Comparison of ENCODE assay signal across 13 cellular contexts in genomic region chr6:158772172-158772571, GRCh38. TPM values are rescaled to one million over a fixed set of nuclear protein-coding genes. Genes with fewer than 3 reads are reported as not detected.
DNase-seq lines count a peak whose midpoint lies in the region; ATAC-seq and TF ChIP-seq lines count a peak whose summit lies in the region.
"Had no signal": no experiment of that assay in that cellular context is flagged by ENCODE, and none has a peak within 500 bp of the region (broad histone marks: within the 10 kb centered on the region; RNA-seq: fewer than 3 reads in every experiment).

No MANE protein-coding gene starts in this region.

- H3K27me3 Mint-ChIP-seq in T-helper 2 cell treated with Interferon-gamma antibody and Interleukin-4, amounts not matched to agents 5 μg/mL and 100 μg/mL, for 36 hours (ENCODE audit: low read depth), result no peaks in the 10 kb centered on the region
- H3K27me3 Mint-ChIP-seq in endodermal cell (ENCODE audit: insufficient read depth), result no peaks in the 10 kb centered on the region

- H3K9me3 ChIP-seq in endodermal cell (ENCODE audit: control insufficient read depth, low read length), result no peaks in the 10 kb centered on the region
- no peaks in the 10 kb centered on the region for H3K9me3 ChIP-seq in sigmoid colon

- peak overlapping the region; percentile 54 for H3K27ac Mint-ChIP-seq in T-helper 2 cell treated with Interferon-gamma antibody and Interleukin-4, amounts not matched to agents 5 μg/mL and 100 μg/mL, for 36 hours
- peak overlapping the region; percentile 46 for H3K27ac Mint-ChIP-seq in endodermal cell

- no peak overlapping the region for H3K4me3 Mint-ChIP-seq in T-helper 2 cell treated with Interferon-gamma antibody and Interleukin-4, amounts not matched to agents 5 μg/mL and 100 μg/mL, for 36 hours
- no peak overlapping the region for H3K4me3 Mint-ChIP-seq in endodermal cell
- H3K4me3 Mint-ChIP-seq: nephron progenitor cell had no signal

- H3K4me1 ChIP-seq in endodermal cell (ENCODE audit: control insufficient read depth, insufficient read depth, low read length) (peaks cover 15% of the 10 kb centered on the region), sigmoid colon (no peaks in the 10 kb centered on the region)

- DNase-seq in T-helper 2 cell treated with Interferon-gamma antibody and Interleukin-4, amounts not matched to agents 5 μg/mL and 100 μg/mL, for 36 hours (ENCODE audit: low spot score), result no peak
- DNase-seq in T-helper 2 cell (no peak), RWPE1 (ENCODE audit: low spot score) (no peak), endodermal cell (no peak), sigmoid colon (peak; percentile 40), NCI-H526 treated with DMSO at 0.1 percent for 48 hours (lab: John Stamatoyannopoulos, UW) (no peak), AG08396 (ENCODE audit: low spot score) (no peak)
- DNase-seq: NCI-H1105, NCI-H510A treated with DMSO at 0.1 percent for 48 hours, nephron progenitor cell, SIG-M5, trophoblast cell had no signal

- H3K36me3 ChIP-seq in endodermal cell (ENCODE audit: control insufficient read depth, insufficient read depth, low read length), result peaks cover 98% of the 10 kb centered on the region
- peaks cover 40 to 81% (median 68%) of the 10 kb centered on the region in 4 donors for H3K36me3 ChIP-seq in sigmoid colon

- POLR2A ChIA-PET in RWPE1 (lab: Yijun Ruan, JAX; ENCODE audit: low non-redundant PET), result no interaction called here

- no peak for TF ChIP-seq EP300 in sigmoid colon (IDR thresholded peaks at IDR 0.05)

- H3K4me3 ChIP-seq in endodermal cell (ENCODE audit: low read length), result no peak overlapping the region
- H3K4me3 ChIP-seq in sigmoid colon, result no peak overlapping the region

- WGBS in endodermal cell (ENCODE audit: insufficient coverage in 1 of 2, insufficient read length in 1 of 2), 2 experiments, result 92 to 97% methylated on average over 6 to 11 of the region's 11 CpGs
- WGBS in sigmoid colon, 2 donors, result 86 to 93% methylated on average over 11 of the region's 11 CpGs

- no peak for ATAC-seq in HG03025 (IDR thresholded peaks at IDR 0.05; ENCODE audit: low FRiP score, unreplicated experiment)

- peaks cover 86% of the 10 kb centered on the region for H3K36me3 Mint-ChIP-seq in T-helper 2 cell treated with Interferon-gamma antibody and Interleukin-4, amounts not matched to agents 5 μg/mL and 100 μg/mL, for 36 hours (ENCODE audit: low read depth)
- H3K36me3 Mint-ChIP-seq in endodermal cell (ENCODE audit: low read depth), result peaks cover 95% of the 10 kb centered on the region

- no peak overlapping the region for H3K9ac ChIP-seq in endodermal cell (ENCODE audit: extremely low read depth, low read length, poor library complexity, severe bottlenecking)

- CTCF ChIA-PET in RWPE1 (lab: Yijun Ruan, JAX), result interaction anchor here (0.7 to 1.0 kb wide), 3 partner anchors 22 to 29 kb away, joined by 3 to 4 read pairs (median 3); no protein-coding TSS in a partner anchor

- H3K27ac ChIP-seq in RWPE1, result peak overlapping the region; percentile 84
- H3K27ac ChIP-seq in endodermal cell (ENCODE audit: low read depth, low read length), result no peak overlapping the region
- H3K27ac ChIP-seq in sigmoid colon, result no peak overlapping the region

- intact Hi-C loops in sigmoid colon (cut with DNase I), result no loop called here

- no peak for TF ChIP-seq POLR2A in sigmoid colon (IDR thresholded peaks at IDR 0.05)

- H3K9me3 Mint-ChIP-seq in T-helper 2 cell treated with Interferon-gamma antibody and Interleukin-4, amounts not matched to agents 5 μg/mL and 100 μg/mL, for 36 hours, result no peaks in the 10 kb centered on the region
- no peaks in the 10 kb centered on the region for H3K9me3 Mint-ChIP-seq in endodermal cell
- H3K9me3 Mint-ChIP-seq: nephron progenitor cell had no signal

- H3K27me3 ChIP-seq in endodermal cell (ENCODE audit: control insufficient read depth, insufficient read depth, low read length, poor library complexity, severe bottlenecking), result no peaks in the 10 kb centered on the region
- H3K27me3 ChIP-seq in sigmoid colon, result no peaks in the 10 kb centered on the region

- peaks cover 23% of the 10 kb centered on the region for H3K4me1 Mint-ChIP-seq in T-helper 2 cell treated with Interferon-gamma antibody and Interleukin-4, amounts not matched to agents 5 μg/mL and 100 μg/mL, for 36 hours (ENCODE audit: low read depth)
- H3K4me1 Mint-ChIP-seq in endodermal cell, result peaks cover 45% of the 10 kb centered on the region

- no peak for TF ChIP-seq CTCF in RWPE1 (conservative IDR thresholded peaks at IDR 0.05; ENCODE audit: low read depth)
- no peak for TF ChIP-seq CTCF in endodermal cell (conservative IDR thresholded peaks at IDR 0.05)
- TF ChIP-seq CTCF in sigmoid colon (IDR thresholded peaks at IDR 0.05), result no peak

RNA-seq across cellular contexts. Expression of gene EZR, which starts 47.0 kb away (rescaled TPM):
- total RNA-seq in endodermal cell (100 to 1,000 TPM; 145 to 209 TPM), sigmoid colon (10 to 100 TPM; 33.5 to 46.0 (median 38.3) TPM)
- polyA plus RNA-seq in endodermal cell (2013, experiment 1 of 2), result 118 TPM
- 115 TPM for polyA plus RNA-seq in endodermal cell (2013, experiment 2 of 2)
- 100 to 1,000 TPM; 214 to 333 (median 262) TPM for polyA plus RNA-seq in sigmoid colon
